8 cellular contexts compared by ENCODE assay signal in the genomic region with DNA sequence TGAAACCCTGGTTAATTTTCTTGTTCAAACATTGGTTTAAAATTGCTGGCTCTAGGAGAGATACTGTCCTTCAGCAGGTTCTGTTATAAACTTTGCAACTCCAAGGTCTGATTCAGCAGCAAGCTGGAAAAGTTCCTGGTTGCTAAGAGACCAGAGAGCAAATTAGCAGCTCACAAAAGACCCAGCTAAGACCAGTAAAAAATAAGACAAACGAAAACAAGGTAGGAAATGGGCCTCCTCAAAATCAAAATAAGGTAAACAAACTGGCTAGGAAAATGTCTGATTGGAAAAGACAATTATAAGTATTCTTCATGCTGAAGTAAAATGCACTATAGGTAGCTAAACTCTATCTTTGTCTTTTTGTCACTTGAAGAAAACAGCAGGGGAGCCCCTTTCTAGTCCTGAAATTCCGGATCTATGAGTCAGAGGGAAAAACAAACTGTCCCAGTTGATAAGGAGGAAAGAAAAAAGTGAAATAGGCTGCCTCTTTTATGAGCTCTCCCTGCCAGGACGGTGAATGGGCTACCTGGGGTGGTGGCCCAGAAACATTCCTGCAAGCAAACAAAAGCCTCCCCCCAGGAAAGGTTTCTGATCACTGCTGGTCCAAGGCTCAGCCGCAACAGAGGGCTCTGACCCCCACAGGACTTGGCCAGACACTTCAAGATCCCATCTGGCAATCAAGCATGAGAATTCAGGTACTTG. TPM values are rescaled to one million over a fixed set of nuclear protein-coding genes. Genes with fewer than 3 reads are reported as not detected.
DNase-seq lines count a peak whose midpoint lies in the region; ATAC-seq and TF ChIP-seq lines count a peak whose summit lies in the region.

No MANE protein-coding gene starts in this region.

- H2BK5ac ChIP-seq in neuronal stem cell (ENCODE audit: low read length) = no peak overlapping the region

- no peak overlapping the region for H4K91ac ChIP-seq in neuronal stem cell (ENCODE audit: low read depth, low read length, poor library complexity)

- POLR2A ChIA-PET in PC-9 (lab: Charles Lee; ENCODE audit: unreplicated experiment) (interaction anchor here (0.6 kb wide), 3 partner anchors 12 to 26 kb away, joined by 3 to 5 read pairs (median 4); no protein-coding TSS in a partner anchor), T-cell (lab: Charles Lee) (no interaction called here)

- H4K8ac ChIP-seq in neuronal stem cell (ENCODE audit: low read depth, low read length) = no peak overlapping the region

- no peaks in the 10 kb centered on the region for H3K79me1 ChIP-seq in neuronal stem cell (ENCODE audit: low read depth, low read length)

- peak; percentile 86 for DNase-seq in Daoy (ENCODE audit: low read depth)
- peak; percentile 72 to 89 for DNase-seq in PC-9
- DNase-seq in glomerular endothelial cell (ENCODE audit: extremely low read depth, low read depth, low spot score) = peak; percentile 52
- DNase-seq in neuronal stem cell (ENCODE audit: low spot score) = peak; percentile 82
- no peak for DNase-seq in activated effector memory CD4-positive, alpha-beta T cell treated with anti-CD3 and anti-CD28 coated beads, Interleukin-2, amount 50 U/mL, for 16 hours
- DNase-seq in NCI-H187 treated with DMSO at 0.1 percent for 48 hours (lab: John Stamatoyannopoulos, UW) = no peak
- DNase-seq in SK-N-DZ (ENCODE audit: low spot score) = no peak
- DNase-seq in T-cell = no peak

- H3K79me2 ChIP-seq in PC-9 (ENCODE audit: low read depth) = no peaks in the 10 kb centered on the region

- no peak overlapping the region for H2BK12ac ChIP-seq in neuronal stem cell (ENCODE audit: low read length)

- no peak overlapping the region for H3K4ac ChIP-seq in neuronal stem cell (ENCODE audit: low read length)

- H2BK120ac ChIP-seq in neuronal stem cell (ENCODE audit: low read depth, low read length) = no peak overlapping the region

- ATAC-seq in T-cell (replicated peaks in 1 of 4) = no peak

- H3K9ac ChIP-seq in neuronal stem cell (ENCODE audit: low read depth, low read length, poor library complexity) = no peak overlapping the region

- intact Hi-C loops in PC-9 (cut with micrococcal nuclease; ENCODE audit: unreplicated experiment) = loop anchor here (1.0 to 2.0 kb wide), 3 partner anchors 35 to 91 kb away; a partner anchor contains a TSS

- TF ChIP-seq CTCF in PC-9 (conservative IDR thresholded peaks at IDR 0.05) = no peak

- H2AK5ac ChIP-seq in neuronal stem cell (ENCODE audit: low read depth, low read length) = no peak overlapping the region

- no TSS peak for BruUV-seq in PC-9 (replicated peaks; lab: Mats Ljungman, UMichigan)

- no peaks in the 10 kb centered on the region for H3K4me1 Mint-ChIP-seq in T-cell

- no peaks in the 10 kb centered on the region for H4K20me1 ChIP-seq in PC-9 (ENCODE audit: insufficient read depth)

- H3K36me3 ChIP-seq in PC-9 (ENCODE audit: low read depth) (no peaks in the 10 kb centered on the region), neuronal stem cell (replicated peaks in 1 of 2; ENCODE audit: control insufficient read depth in 2 of 2, insufficient read depth in 2 of 2, low read length in 2 of 2) (no peaks in the 10 kb centered on the region)

- H3K27ac ChIP-seq in PC-9 (peak overlapping the region; percentile 49), neuronal stem cell (replicated peaks; ENCODE audit: low read length) (peak overlapping the region; percentile 82)

- peaks cover 23% of the 10 kb centered on the region for H3F3A ChIP-seq in PC-9 (ENCODE audit: insufficient read depth, low read depth)

- H3K18ac ChIP-seq in neuronal stem cell (ENCODE audit: low read length) = no peak overlapping the region

- H3K4me2 ChIP-seq in PC-9 (peak overlapping the region; percentile 66), neuronal stem cell (ENCODE audit: insufficient read depth, low read length, poor library complexity, severe bottlenecking) (no peak overlapping the region)

- H3K9me3 ChIP-seq in PC-9 (ENCODE audit: insufficient read depth, low read depth) (no peaks in the 10 kb centered on the region), neuronal stem cell (replicated peaks in 1 of 2; ENCODE audit: control insufficient read depth in 2 of 2, insufficient read depth in 1 of 2, low read depth in 1 of 2, low read length in 2 of 2) (no peaks in the 10 kb centered on the region)

- H3K4me1 ChIP-seq in PC-9 (replicated peaks; ENCODE audit: insufficient read depth) (peaks cover 30% of the 10 kb centered on the region), neuronal stem cell (ENCODE audit: control insufficient read depth in 2 of 2, insufficient read depth in 1 of 2, low read depth in 1 of 2, low read length in 2 of 2) (peaks cover 14 to 32% of the 10 kb centered on the region in 2 donors)

- no peak overlapping the region for H3K4me3 Mint-ChIP-seq in T-cell

- H3K14ac ChIP-seq in neuronal stem cell (ENCODE audit: low read length) = no peak overlapping the region

- H3K36me3 Mint-ChIP-seq in T-cell = no peaks in the 10 kb centered on the region

- H2AFZ ChIP-seq in PC-9 (no peak overlapping the region), neuronal stem cell (ENCODE audit: low read length) (peak overlapping the region; percentile 63)

- H3K27me3 Mint-ChIP-seq in T-cell = peaks cover 27 to 44% of the 10 kb centered on the region in 2 donors

- CTCF ChIA-PET in PC-9 (lab: Charles Lee) = interaction anchor here (0.5 to 1.1 kb wide), 5 partner anchors 26 to 1695 kb away, joined by 4 to 10 read pairs (median 8); a partner anchor contains a TSS
- CTCF ChIA-PET in T-cell (lab: Charles Lee) = interaction anchor here (0.7 to 1.3 kb wide), 3 partner anchors 22 to 85 kb away, joined by 4 to 7 read pairs (median 6); no protein-coding TSS in a partner anchor

- no peak overlapping the region for H3K27ac Mint-ChIP-seq in T-cell

- no peak overlapping the region for H3K23ac ChIP-seq in neuronal stem cell (ENCODE audit: low read depth, low read length, poor library complexity)

- H3K9me3 Mint-ChIP-seq in T-cell = no peaks in the 10 kb centered on the region

- H2BK15ac ChIP-seq in neuronal stem cell (ENCODE audit: low read length) = no peak overlapping the region

- no peaks in the 10 kb centered on the region for H3K9me2 ChIP-seq in PC-9 (ENCODE audit: insufficient read depth)

- WGBS in neuronal stem cell (ENCODE audit: extremely low coverage in 2 of 2, insufficient read length in 2 of 2, insufficient replicate concordance in 1 of 2), 2 donors = no CpG with 5 or more reads among the region's 4 CpGs

- H3K27me3 ChIP-seq in PC-9 (ENCODE audit: insufficient read depth, low read depth) = 0 out of 2 replicates have a peak, but pooled peaks cover under 1% of the 10 kb centered on the region
- H3K27me3 ChIP-seq in neuronal stem cell (ENCODE audit: control insufficient read depth in 3 of 3, insufficient read depth in 3 of 3, low read depth in 1 of 3, low read length in 3 of 3) = no peaks in the 10 kb centered on the region

- no peak overlapping the region for H3K4me3 ChIP-seq in PC-9
- no peak overlapping the region for H3K4me3 ChIP-seq in neuronal stem cell (ENCODE audit: low read length in 2 of 2)

RNA-seq across cellular contexts. Expression of a gene that starts 41.6 kb away (rescaled TPM):
- total RNA-seq in Daoy (2014; rRNA removed; shearing (Covaris generic)) = 0.11 TPM in 1 of 2 replicates, not detected in the other
- total RNA-seq in PC-9 (2021) = 1.7 and 2.1 TPM in 2 replicates
- total RNA-seq in glomerular endothelial cell = 0.10 TPM in 1 of 2 replicates, not detected in the other
- 2.5 TPM for polyA plus RNA-seq in neuronal stem cell (2013, experiment 1 of 2)
- polyA plus RNA-seq in neuronal stem cell (2013, experiment 2 of 2) = 2.1 TPM
- 0.92 and 1.1 TPM in 2 replicates for polyA plus RNA-seq in SK-N-DZ (2014; cell fraction: cytosol; rRNA removed)
- polyA plus RNA-seq in SK-N-DZ (2014; cell fraction: nucleus; rRNA removed) = 8.3 and 8.8 TPM in 2 replicates
- total RNA-seq in T-cell = 1 to 10 TPM; 4.3 to 7.3 (median 5.5) TPM

RNA-seq across cellular contexts. Expression of a gene that starts 44.9 kb away (rescaled TPM):
- total RNA-seq in Daoy (2014; rRNA removed; shearing (Covaris generic)) = not detected in 2 replicates
- total RNA-seq in PC-9 (2021) = not detected in 2 replicates
- not detected in 2 replicates for total RNA-seq in glomerular endothelial cell
- not detected for polyA plus RNA-seq in neuronal stem cell (2013, experiment 1 of 2)
- polyA plus RNA-seq in neuronal stem cell (2013, experiment 2 of 2) = not detected
- not detected in 2 replicates for polyA plus RNA-seq in SK-N-DZ (2014; cell fraction: cytosol; rRNA removed)
- not detected in 2 replicates for polyA plus RNA-seq in SK-N-DZ (2014; cell fraction: nucleus; rRNA removed)
- total RNA-seq in T-cell = not detected

RNA-seq across cellular contexts. Expression of a gene that starts 55.6 kb away (rescaled TPM):
- total RNA-seq in Daoy (2014; rRNA removed; shearing (Covaris generic)) = not detected in 2 replicates
- total RNA-seq in PC-9 (2021) (not detected in 2 replicates), glomerular endothelial cell (not detected in 2 replicates), T-cell (not detected)
- polyA plus RNA-seq in neuronal stem cell (2013, experiment 1 of 2) = not detected
- not detected for polyA plus RNA-seq in neuronal stem cell (2013, experiment 2 of 2)
- polyA plus RNA-seq in SK-N-DZ (2014; cell fraction: cytosol; rRNA removed) = 0.56 TPM in 1 of 2 replicates, not detected in the other
- polyA plus RNA-seq in SK-N-DZ (2014; cell fraction: nucleus; rRNA removed) = 1.2 TPM in 1 of 2 replicates, not detected in the other

Comparison
In these comparisons a context has a peak if more than half of its experiments do, and no peak if none do; other contexts are left out.
1. DNase-seq: peak in Daoy (single experiment), PC-9 (2 of 2), glomerular endothelial cell (single experiment) and neuronal stem cell (single experiment); none in activated effector memory CD4-positive, alpha-beta T cell treated with anti-CD3 and anti-CD28 coated beads, Interleukin-2, amount 50 U/mL, for 16 hours (single experiment), NCI-H187 treated with DMSO at 0.1 percent for 48 hours (single experiment), SK-N-DZ (single experiment) and T-cell (0 of 34).